In genomic region chr17:74776044-74776962, GRCh38 we compare ENCODE assay signal across 8 cellular contexts. TPM values are rescaled to one million over a fixed set of nuclear protein-coding genes. Genes with fewer than 3 reads are reported as not detected.
DNase-seq lines count a peak whose midpoint lies in the region; ATAC-seq, FAIRE-seq and TF ChIP-seq lines count a peak whose summit lies in the region.

Gene NAT9 (minus strand): TSS chr17:74776345. CDS start chr17:74775698, 647 bp downstream.

- H3K9ac ChIP-seq in H1 (replicated peaks in 1 of 4; ENCODE audit: extremely low read depth in 1 of 4, low read depth in 3 of 4, low read length in 3 of 4) (peak within 1 kb of the TSS; percentile 38 to 72 (median 60)), mesenchymal stem cell (ENCODE audit: low read length) (peak within 1 kb of the TSS; percentile 88)

- peak within 1 kb of the TSS; percentile 69 for H4K8ac ChIP-seq in H1 (ENCODE audit: extremely low read depth, insufficient read depth, low read length)
- H4K8ac ChIP-seq in mesenchymal stem cell (ENCODE audit: low read length): peak within 1 kb of the TSS; percentile 33

- H3K27me3 ChIP-seq in H1 (replicated peaks in 1 of 4; ENCODE audit: control insufficient read depth in 3 of 4, extremely low read depth in 1 of 4, insufficient read depth in 3 of 4, low read length in 3 of 4): no peaks in the 10 kb centered on the region
- no peaks in the 10 kb centered on the region for H3K27me3 ChIP-seq in mesenchymal stem cell (ENCODE audit: control insufficient read depth in 1 of 2, insufficient read depth in 1 of 2, low read length in 2 of 2)

- H3K56ac ChIP-seq in H1 (replicated peaks; ENCODE audit: insufficient read length, low read depth, low read length): peak within 1 kb of the TSS; percentile 9

- H3K14ac ChIP-seq in H1 (ENCODE audit: insufficient read length) (no peak within 1 kb of the TSS), mesenchymal stem cell (ENCODE audit: low read length in 2 of 2) (peak within 1 kb of the TSS; percentile 9 to 89)

- no peak for TF ChIP-seq RAD21 in H1 (IDR thresholded peaks at IDR 0.05 in 1 of 2, conservative IDR thresholded peaks at IDR 0.05 in 1 of 2; ENCODE audit: low read depth in 2 of 2, low read length in 2 of 2)

- ATAC-seq in GM21360 (IDR thresholded peaks at IDR 0.05; ENCODE audit: unreplicated experiment): peak; percentile 72

- H2BK15ac ChIP-seq in H1 (ENCODE audit: low read length) (0 out of 2 replicates have a peak within 1 kb of the TSS, but pooled peaks have one; percentile 72), mesenchymal stem cell (ENCODE audit: low read depth, poor library complexity, severe bottlenecking) (peak within 1 kb of the TSS; percentile 77)

- peaks cover 2 to 7% of the 10 kb centered on the region in 2 experiments for H4K20me1 ChIP-seq in H1 (replicated peaks in 1 of 2; ENCODE audit: control insufficient read depth in 1 of 2, insufficient read depth in 2 of 2, low read length in 2 of 2)

- H4K91ac ChIP-seq in H1 (replicated peaks; ENCODE audit: insufficient read length, low read length) (peak within 1 kb of the TSS; percentile 75), mesenchymal stem cell (ENCODE audit: low read length) (peak within 1 kb of the TSS; percentile 86)

- H3K4me2 ChIP-seq in H1 (ENCODE audit: insufficient read depth in 1 of 2, low read depth in 2 of 2, low read length in 2 of 2): peak within 1 kb of the TSS; percentile 78 to 83
- peak within 1 kb of the TSS; percentile 88 for H3K4me2 ChIP-seq in mesenchymal stem cell (ENCODE audit: low read length, poor library complexity, severe bottlenecking)

- DNase-seq in CMK (ENCODE audit: low read depth) (peak; percentile 94), HTR-8/SVneo (ENCODE audit: insufficient read length, low spot score) (peak; percentile 100), NOMO-1 treated with DMSO at 0.1 percent for 48 hours (lab: John Stamatoyannopoulos, UW; ENCODE audit: unreplicated experiment) (peak; percentile 94), H1 (ENCODE audit: low read depth in 1 of 2, low spot score in 2 of 2) (peak; percentile 92 to 100), mesenchymal stem cell (peak; percentile 95)
- DNase-seq in activated CD8-positive, alpha-beta memory T cell treated with anti-CD3 and anti-CD28 coated beads for 4 hours (ENCODE audit: low read depth in 2 of 2): peak; percentile 97 to 98
- DNase-seq in stimulated activated CD8-positive, alpha-beta memory T cell treated with anti-CD3 and anti-CD28 coated beads, Interleukin-12 subunit alpha, Interleukin-12 subunit beta, amount 100 ng/mL, for 24 hours (ENCODE audit: extremely low read depth): peak; percentile 100

- peak within 1 kb of the TSS; percentile 6 for H2BK120ac ChIP-seq in H1 (replicated peaks; ENCODE audit: low read depth, low read length)
- peak within 1 kb of the TSS; percentile 74 for H2BK120ac ChIP-seq in mesenchymal stem cell (ENCODE audit: low read depth, low read length)

- H3K23me2 ChIP-seq in H1 (ENCODE audit: low read depth, low read length): peaks cover 9% of the 10 kb centered on the region

- H3K79me2 ChIP-seq in H1 (ENCODE audit: control insufficient read depth in 1 of 2, insufficient read depth in 2 of 2, low read length in 2 of 2): peaks cover 0 to 24% of the 10 kb centered on the region in 2 experiments; a peak in 2 of 4 replicates

- H3K23ac ChIP-seq in H1 (ENCODE audit: insufficient read length) (no peak within 1 kb of the TSS), mesenchymal stem cell (ENCODE audit: low read length in 2 of 2) (peak within 1 kb of the TSS in 1 of 2 experiments; percentile 64)

- FAIRE-seq in HTR-8/SVneo (lab: Jason Lieb, UNC) (peak; percentile 97), H1 (lab: Jason Lieb, UNC) (no peak)

- H3K79me1 ChIP-seq in H1 (ENCODE audit: low read depth, low read length): peaks cover 8% of the 10 kb centered on the region; the same call in 1 of the 2 replicates
- H3K79me1 ChIP-seq in mesenchymal stem cell (replicated peaks; ENCODE audit: low read length, poor library complexity, severe bottlenecking): peaks cover 42% of the 10 kb centered on the region

- H3K4me1 ChIP-seq in H1 (replicated peaks in 1 of 4; ENCODE audit: control insufficient read depth in 3 of 4, insufficient read depth in 4 of 4, low read length in 3 of 4) (peaks cover 0 to 6% (median 3%) of the 10 kb centered on the region in 4 experiments; a peak in 3 of 7 replicates), mesenchymal stem cell (ENCODE audit: control insufficient read depth, insufficient read depth, low read depth, low read length) (peaks cover 23% of the 10 kb centered on the region)

- H3K9me3 ChIP-seq in H1 (ENCODE audit: insufficient read depth in 2 of 2, low read depth in 1 of 2, low read length in 1 of 2) (no peaks in the 10 kb centered on the region), mesenchymal stem cell (ENCODE audit: control insufficient read depth, low read length) (no peaks in the 10 kb centered on the region)

- H2BK5ac ChIP-seq in H1 (ENCODE audit: low read depth, low read length) (peak within 1 kb of the TSS; percentile 90), mesenchymal stem cell (ENCODE audit: low read depth, low read length, poor library complexity, severe bottlenecking) (peak within 1 kb of the TSS; percentile 37)

- H2AFZ ChIP-seq in H1 (ENCODE audit: low read length) (no peak within 1 kb of the TSS), mesenchymal stem cell (ENCODE audit: low read depth, low read length) (no peak within 1 kb of the TSS)

- H2BK20ac ChIP-seq in H1 (ENCODE audit: low read length): no peak within 1 kb of the TSS

- H2BK12ac ChIP-seq in H1 (ENCODE audit: low read depth, low read length): no peak within 1 kb of the TSS
- peak within 1 kb of the TSS; percentile 22 to 69 for H2BK12ac ChIP-seq in mesenchymal stem cell (ENCODE audit: low read length in 2 of 2)

- H2AK5ac ChIP-seq in H1 (ENCODE audit: low read depth, low read length) (no peak within 1 kb of the TSS), mesenchymal stem cell (ENCODE audit: low read length, severe bottlenecking) (peak within 1 kb of the TSS; percentile 33)

- H3K27ac ChIP-seq in H1 (ENCODE audit: low read depth, low read length) (peak within 1 kb of the TSS; percentile 39; the same call in 1 of the 2 replicates), mesenchymal stem cell (ENCODE audit: low read length, poor library complexity, severe bottlenecking) (peak within 1 kb of the TSS; percentile 76)

- H3K18ac ChIP-seq in H1 (ENCODE audit: extremely low read depth, low read length): peak within 1 kb of the TSS; percentile 87
- peak within 1 kb of the TSS; percentile 78 to 79 for H3K18ac ChIP-seq in mesenchymal stem cell (ENCODE audit: low read depth in 1 of 2, low read length in 2 of 2)

- H3K4ac ChIP-seq in H1 (replicated peaks; ENCODE audit: insufficient read length, low read depth, low read length): peak within 1 kb of the TSS; percentile 57
- peak within 1 kb of the TSS in 1 of 2 experiments; percentile 67 for H3K4ac ChIP-seq in mesenchymal stem cell (ENCODE audit: low read depth in 1 of 2, low read length in 2 of 2)

- H3K36me3 ChIP-seq in H1 (ENCODE audit: control insufficient read depth in 2 of 4, insufficient read depth in 4 of 4, low read length in 3 of 4): peaks cover 0 to 32% (median 18%) of the 10 kb centered on the region in 4 experiments; a peak in 6 of 8 replicates
- peaks cover 36 to 57% of the 10 kb centered on the region in 2 experiments for H3K36me3 ChIP-seq in mesenchymal stem cell (ENCODE audit: control insufficient read depth in 1 of 2, insufficient read depth in 2 of 2, low read depth in 1 of 2, low read length in 2 of 2)

- POLR2A ChIA-PET in H1 (lab: Charles Lee; ENCODE audit: partially characterized antibody): interaction anchor here (0.7 to 5.6 kb wide), 16 partner anchors 9 to 291 kb away, joined by 3 to 54 read pairs (median 3); partner anchors contain the start of genes FDXR and NHERF1

- WGBS in H1 (ENCODE audit: extremely low coverage in 1 of 2, insufficient coverage in 1 of 2, insufficient read length in 1 of 2, insufficient replicate concordance in 2 of 2, low coverage in 1 of 2, low lambda C conversion rate in 2 of 2, missing lambda C conversion rate in 1 of 2), 2 experiments: 1% methylated on average over 39 of the region's 64 CpGs; no CpG with 5 or more reads in 1 of the 2 experiments
- WGBS in mesenchymal stem cell: under 1% methylated on average over 64 of the region's 64 CpGs

- H3K4me3 ChIP-seq in H1 (ENCODE audit: extremely low read depth in 1 of 4, insufficient read depth in 2 of 4, low read depth in 3 of 4, low read length in 4 of 4) (peak within 1 kb of the TSS; percentile 73 to 89 (median 80)), mesenchymal stem cell (ENCODE audit: insufficient read depth in 1 of 2, low read depth in 1 of 2, low read length in 2 of 2) (peak within 1 kb of the TSS; percentile 83 to 93)

- CTCF ChIA-PET in H1 (lab: Charles Lee; ENCODE audit: partially characterized antibody): interaction anchor here (0.6 to 99.6 kb wide), 8 partner anchors 15 to 210 kb away, joined by 3 to 2981 read pairs (median 17); partner anchors contain the start of genes FDXR, GRIN2C, NHERF1 and RAB37

- TF ChIP-seq POLR2A in H1 (IDR thresholded peaks at IDR 0.05; ENCODE audit: control extremely low read depth in 1 of 2, low read depth in 2 of 2, low read length in 2 of 2): no peak; a peak in 1 of 3 replicates

- no peak for TF ChIP-seq CTCF in H1 (IDR thresholded peaks at IDR 0.05; ENCODE audit: control extremely low read depth in 1 of 3, insufficient read depth in 1 of 3, low read depth in 1 of 3, low read length in 3 of 3)

- no peak for TF ChIP-seq EP300 in H1 (IDR thresholded peaks at IDR 0.05; ENCODE audit: borderline replicate concordance in 1 of 2, low read depth in 2 of 2, low read length in 2 of 2)

- peak within 1 kb of the TSS; percentile 90 for H4K5ac ChIP-seq in H1 (ENCODE audit: insufficient read length, low read depth, low read length)

TF ChIP-seq in H1, 55 proteins besides CTCF, POLR2A, EP300 and RAD21 (continues in another document):
- TF ChIP-seq MAX (IDR thresholded peaks at IDR 0.05) (peak; percentile 88), EZH2 (IDR thresholded peaks at IDR 0.05; ENCODE audit: low read depth, low read length, severe bottlenecking) (no peak), TAF7 (optimal IDR thresholded peaks at IDR 0.05; ENCODE audit: borderline replicate concordance, low read depth, low read length) (peak; percentile 39), ASH2L (IDR thresholded peaks at IDR 0.05; ENCODE audit: low read length) (no peak)

RNA-seq across cellular contexts. Expression of gene NAT9, which starts in this region (rescaled TPM):
- 40.6 and 42.7 TPM in 2 replicates for total RNA-seq in H1 (2021; fragmentation: NEBNext Ultra II Directional; extraction: Animal tissue kit (Norgen Biotek cat#: 25700))
- polyA plus RNA-seq in H1 (2011; rRNA removed): 32.3 and 42.4 TPM in 2 replicates
- polyA plus RNA-seq in H1 (2011; cell fraction: cytosol; rRNA removed): 67.6 TPM
- 198 TPM for polyA plus RNA-seq in H1 (2011; cell fraction: nucleus; rRNA removed)
- polyA plus RNA-seq in H1 (2012, experiment 1 of 2): 49.1 to 72.7 TPM (median 58.9 TPM) in 4 replicates
- polyA plus RNA-seq in H1 (2012, experiment 2 of 2): 32.4 TPM
- 28.5 TPM for polyA plus RNA-seq in H1 (2013, experiment 1 of 2)
- polyA plus RNA-seq in H1 (2013, experiment 2 of 2): 24.6 TPM
- polyA minus RNA-seq in H1 (2011; rRNA and poly(A)+ RNA removed): 39.6 and 41.7 TPM in 2 replicates
- 18.8 TPM for polyA minus RNA-seq in H1 (2011; cell fraction: cytosol; rRNA and poly(A)+ RNA removed)
- polyA minus RNA-seq in H1 (2011; cell fraction: nucleus; rRNA and poly(A)+ RNA removed): 50.9 TPM
- 29.5 TPM for polyA plus RNA-seq in mesenchymal stem cell (2013, experiment 1 of 2)
- 30.4 TPM for polyA plus RNA-seq in mesenchymal stem cell (2013, experiment 2 of 2)

Comparison
In these comparisons a context has a peak if more than half of its experiments do, and no peak if none do; other contexts are left out.
1. Peak in every context shown above with its lines: DNase-seq, ATAC-seq, H3K4me3 ChIP-seq and H3K27ac ChIP-seq.